Comparison of ENCODE assay signal across 13 cellular contexts in genomic region chr18:60649107-60649506, GRCh38.
DNase-seq lines count a peak whose midpoint lies in the region; ATAC-seq and TF ChIP-seq lines count a peak whose summit lies in the region.
"Had no signal": no experiment of that assay in that cellular context is flagged by ENCODE, and none has a peak within 500 bp of the region (broad histone marks: within the 10 kb centered on the region; RNA-seq: fewer than 3 reads in every experiment).

No MANE protein-coding gene starts in this region.

- no peak overlapping the region for H3K4me3 Mint-ChIP-seq in glutamatergic neuron (ENCODE audit: unreplicated experiment)
- H3K4me3 Mint-ChIP-seq in activated CD8-positive, alpha-beta T cell treated with anti-CD3 and anti-CD28 coated beads, Interleukin-2, amount 10 ng/mL, durations not matched to agents 7 days and 5 days = no peak overlapping the region
- H3K4me3 Mint-ChIP-seq: activated T-cell treated with anti-CD3 and anti-CD28 coated beads, Interleukin-2, amount 50 U/mL, for 24 hours had no signal

- no peaks in the 10 kb centered on the region for H3K9me3 Mint-ChIP-seq in glutamatergic neuron (ENCODE audit: unreplicated experiment)
- no peaks in the 10 kb centered on the region for H3K9me3 Mint-ChIP-seq in activated CD8-positive, alpha-beta T cell treated with anti-CD3 and anti-CD28 coated beads, Interleukin-2, amount 10 ng/mL, durations not matched to agents 7 days and 5 days (ENCODE audit: insufficient read depth)

- H3K27me3 ChIP-seq in Peyer's patch = no peaks in the 10 kb centered on the region
- H3K27me3 ChIP-seq: testis had no signal

- H3K9me3 ChIP-seq in Peyer's patch = no peaks in the 10 kb centered on the region
- H3K9me3 ChIP-seq: testis had no signal

- TF ChIP-seq CTCF in glutamatergic neuron (IDR thresholded peaks at IDR 0.05; ENCODE audit: partially characterized antibody, unreplicated experiment) (no peak), Peyer's patch (IDR thresholded peaks at IDR 0.05) (no peak)

- CTCF ChIA-PET in activated CD8-positive, alpha-beta T cell treated with anti-CD3 and anti-CD28 coated beads, Interleukin-2, amount 10 ng/mL, durations not matched to agents 7 days and 5 days (lab: Charles Lee) = no interaction called here

- H3K4me1 ChIP-seq in Peyer's patch = no peaks in the 10 kb centered on the region
- H3K4me1 ChIP-seq: testis had no signal

- no peaks in the 10 kb centered on the region for H3K4me1 Mint-ChIP-seq in glutamatergic neuron (ENCODE audit: low read depth, unreplicated experiment)
- no peaks in the 10 kb centered on the region for H3K4me1 Mint-ChIP-seq in activated CD8-positive, alpha-beta T cell treated with anti-CD3 and anti-CD28 coated beads, Interleukin-2, amount 10 ng/mL, durations not matched to agents 7 days and 5 days (ENCODE audit: low read depth)

- TF ChIP-seq POLR2A in Peyer's patch (IDR thresholded peaks at IDR 0.05) = no peak

- no peaks in the 10 kb centered on the region for H3K36me3 Mint-ChIP-seq in glutamatergic neuron (ENCODE audit: unreplicated experiment)
- no peaks in the 10 kb centered on the region for H3K36me3 Mint-ChIP-seq in activated CD8-positive, alpha-beta T cell treated with anti-CD3 and anti-CD28 coated beads, Interleukin-2, amount 10 ng/mL, durations not matched to agents 7 days and 5 days (ENCODE audit: low read depth)

- no peak overlapping the region for H3K4me3 ChIP-seq in Peyer's patch
- H3K4me3 ChIP-seq: testis had no signal

- DNase-seq in glutamatergic neuron (no peak), NK-92 (lab: John Stamatoyannopoulos, UW; ENCODE audit: unreplicated experiment) (no peak), Peyer's patch (no peak)
- no peak for DNase-seq in activated CD8-positive, alpha-beta T cell treated with anti-CD3 and anti-CD28 coated beads, Interleukin-2, amount 10 ng/mL, durations not matched to agents 7 days and 5 days
- DNase-seq in activated CD4-positive, alpha-beta T cell treated with anti-CD3 and anti-CD28 coated beads for 48 hours = no peak
- DNase-seq: activated T-cell treated with anti-CD3 and anti-CD28 coated beads, Interleukin-2, amount 50 U/mL, for 24 hours; NCI-H1694 treated with DMSO at 0.1 percent for 48 hours; stimulated activated CD4-positive, alpha-beta T cell treated with anti-CD3 and anti-CD28 coated beads, Interleukin-1b, Interleukin-23, amount 100 ng/mL, for 48 hours; testis had no signal

- no peaks in the 10 kb centered on the region for H3K36me3 ChIP-seq in Peyer's patch

- POLR2A ChIA-PET in activated CD8-positive, alpha-beta T cell treated with anti-CD3 and anti-CD28 coated beads, Interleukin-2, amount 10 ng/mL, durations not matched to agents 7 days and 5 days (lab: Charles Lee) = no interaction called here

- peak overlapping the region; percentile 5 for H3K27ac Mint-ChIP-seq in glutamatergic neuron (ENCODE audit: unreplicated experiment)
- no peak overlapping the region for H3K27ac Mint-ChIP-seq in activated CD8-positive, alpha-beta T cell treated with anti-CD3 and anti-CD28 coated beads, Interleukin-2, amount 10 ng/mL, durations not matched to agents 7 days and 5 days
- H3K27ac Mint-ChIP-seq: activated T-cell treated with anti-CD3 and anti-CD28 coated beads, Interleukin-2, amount 50 U/mL, for 24 hours had no signal

- H3K27me3 Mint-ChIP-seq in glutamatergic neuron (ENCODE audit: unreplicated experiment) = no peaks in the 10 kb centered on the region
- H3K27me3 Mint-ChIP-seq in activated CD8-positive, alpha-beta T cell treated with anti-CD3 and anti-CD28 coated beads, Interleukin-2, amount 10 ng/mL, durations not matched to agents 7 days and 5 days (ENCODE audit: low read depth) = no peaks in the 10 kb centered on the region
- H3K27me3 Mint-ChIP-seq: activated T-cell treated with anti-CD3 and anti-CD28 coated beads, Interleukin-2, amount 50 U/mL, for 24 hours had no signal

- peak; percentile 85 for ATAC-seq in GM19043 (IDR thresholded peaks at IDR 0.05; ENCODE audit: low read depth, unreplicated experiment)
- peak; percentile 91 for ATAC-seq in HG02610 (IDR thresholded peaks at IDR 0.05; ENCODE audit: unreplicated experiment)
- ATAC-seq in HG03460 (IDR thresholded peaks at IDR 0.05; ENCODE audit: unreplicated experiment) = peak; percentile 89
- ATAC-seq in activated CD8-positive, alpha-beta T cell treated with anti-CD3 and anti-CD28 coated beads, Interleukin-2, amount 10 ng/mL, durations not matched to agents 7 days and 5 days = no peak

- H3K27ac ChIP-seq in Peyer's patch = no peak overlapping the region
- H3K27ac ChIP-seq: HL-60, testis had no signal
